Comparison of ENCODE assay signal across 8 cellular contexts in genomic region chr19:47239610-47240296, GRCh38. TPM values are rescaled to one million over a fixed set of nuclear protein-coding genes. Genes with fewer than 3 reads are reported as not detected.
DNase-seq lines count a peak whose midpoint lies in the region; ATAC-seq and TF ChIP-seq lines count a peak whose summit lies in the region.

No MANE protein-coding gene starts in this region.

- no peaks in the 10 kb centered on the region for H3K36me3 ChIP-seq in uterus

- peak overlapping the region in 1 of 2 donors; percentile 23 for H3K4me3 ChIP-seq in uterus

- no peak for TF ChIP-seq CTCF in CD4-positive, alpha-beta T cell (IDR thresholded peaks at IDR 0.05)
- TF ChIP-seq CTCF in uterus (IDR thresholded peaks at IDR 0.05), result no peak

- ATAC-seq in CD4-positive, alpha-beta T cell (ENCODE audit: poor library complexity), result peak; percentile 3
- ATAC-seq in effector memory CD8-positive, alpha-beta T cell (replicated peaks), result peak; percentile 53
- no peak for ATAC-seq in HG03521 (IDR thresholded peaks at IDR 0.05; ENCODE audit: unreplicated experiment)
- no peak for ATAC-seq in HG03460 (IDR thresholded peaks at IDR 0.05; ENCODE audit: unreplicated experiment)

- POLR2A ChIA-PET in CD4-positive, alpha-beta T cell (lab: Charles Lee), result interaction anchor here (0.9 to 3.2 kb wide), 8 partner anchors 10 to 127 kb away, joined by 3 to 32 read pairs (median 5); partner anchors contain the start of genes CCDC9 and ZC3H4

- H3K27ac Mint-ChIP-seq in CD4-positive, alpha-beta T cell, result peak overlapping the region; percentile 74
- no peak overlapping the region for H3K27ac Mint-ChIP-seq in effector memory CD8-positive, alpha-beta T cell

- no peak overlapping the region for H3K27ac ChIP-seq in CD4-positive, alpha-beta T cell (ENCODE audit: low read depth, low read length)
- H3K27ac ChIP-seq in uterus, result peak overlapping the region in 1 of 2 donors; percentile 33

- peaks cover 6% of the 10 kb centered on the region for H3K4me1 Mint-ChIP-seq in CD4-positive, alpha-beta T cell (ENCODE audit: low read depth)
- peaks cover 10 to 24% of the 10 kb centered on the region in 2 donors for H3K4me1 Mint-ChIP-seq in effector memory CD8-positive, alpha-beta T cell (ENCODE audit: low read depth in 2 of 2)

- CTCF ChIA-PET in CD4-positive, alpha-beta T cell (lab: Charles Lee), result interaction anchor here (0.9 to 2.1 kb wide), 5 partner anchors 8 to 53 kb away, joined by 3 to 8 read pairs (median 3); no protein-coding TSS in a partner anchor

- intact Hi-C loops in CD4-positive, alpha-beta T cell (cut with DNase I, micrococcal nuclease), result loop anchor here (5.0 to 10.0 kb wide), 2 partner anchors 202 to 525 kb away; partner anchors contain the start of gene PRKD2 (in 1 of the 2)
- intact Hi-C loops in uterus (cut with DNase I; ENCODE audit: low total_unique reads), result no loop called here

- peaks cover 4 to 21% of the 10 kb centered on the region in 2 donors for H3K4me1 ChIP-seq in uterus

- H3K27me3 ChIP-seq in CD4-positive, alpha-beta T cell (ENCODE audit: control insufficient read depth, insufficient read depth, low read length), result no peaks in the 10 kb centered on the region
- H3K27me3 ChIP-seq in uterus, result no peaks in the 10 kb centered on the region

- no peaks in the 10 kb centered on the region for H3K9me3 Mint-ChIP-seq in CD4-positive, alpha-beta T cell
- H3K9me3 Mint-ChIP-seq in effector memory CD8-positive, alpha-beta T cell, result no peaks in the 10 kb centered on the region

- peak in 8 of 10 experiments; percentile 43 to 66 (median 54) for DNase-seq in CD4-positive, alpha-beta T cell
- DNase-seq in NCI-H1092 (lab: John Stamatoyannopoulos, UW) (peak; percentile 57), myocyte (ENCODE audit: low read depth) (peak; percentile 80), uterus (peak; percentile 57 to 66)
- peak; percentile 46 to 54 for DNase-seq in activated CD4-positive, alpha-beta T cell treated with anti-CD3 and anti-CD28 coated beads, Interleukin-2, amount 50 U/mL, for 48 hours
- DNase-seq in effector memory CD8-positive, alpha-beta T cell, result peak; percentile 62 to 75 (median 70)

- peak overlapping the region; percentile 49 for H3K4me3 Mint-ChIP-seq in CD4-positive, alpha-beta T cell
- H3K4me3 Mint-ChIP-seq in effector memory CD8-positive, alpha-beta T cell, result peak overlapping the region in 1 of 2 donors; percentile 40

- no peaks in the 10 kb centered on the region for H3K9me3 ChIP-seq in CD4-positive, alpha-beta T cell (ENCODE audit: control insufficient read depth, low read length)
- no peaks in the 10 kb centered on the region for H3K9me3 ChIP-seq in uterus

- H3K27me3 Mint-ChIP-seq in CD4-positive, alpha-beta T cell, result no peaks in the 10 kb centered on the region
- H3K27me3 Mint-ChIP-seq in effector memory CD8-positive, alpha-beta T cell, result no peaks in the 10 kb centered on the region

- TF ChIP-seq POLR2A in uterus (IDR thresholded peaks at IDR 0.05), result no peak

- no peaks in the 10 kb centered on the region for H3K36me3 Mint-ChIP-seq in CD4-positive, alpha-beta T cell (ENCODE audit: low read depth)
- H3K36me3 Mint-ChIP-seq in effector memory CD8-positive, alpha-beta T cell (ENCODE audit: insufficient read depth), result peaks cover 6% of the 10 kb centered on the region

RNA-seq across cellular contexts. Expression of gene BBC3, which starts 8.8 kb away (rescaled TPM):
- total RNA-seq in CD4-positive, alpha-beta T cell, result 10 to 100 TPM; 39.8 to 42.1 TPM
- total RNA-seq in myocyte (13.2 and 18.0 TPM in 2 replicates), uterus (10 to 100 TPM in 1 of 4 donors, 1 to 10 TPM in 3; 3.2 to 11.1 (median 4.8) TPM)
- 21.5 TPM for polyA plus RNA-seq in myocyte (2012)

RNA-seq across cellular contexts. Expression of gene CCDC9, which starts 16.6 kb away (rescaled TPM):
- total RNA-seq in CD4-positive, alpha-beta T cell, result 10 to 100 TPM; 68.5 to 74.3 TPM
- total RNA-seq in myocyte (5.9 and 6.9 TPM in 2 replicates), uterus (10 to 100 TPM in 2 of 4 donors, 1 to 10 TPM in 2; 2.6 to 45.4 (median 8.1) TPM)
- polyA plus RNA-seq in myocyte (2012), result 24.9 TPM

RNA-seq across cellular contexts. Expression of gene INAFM1, which starts 34.9 kb away (rescaled TPM):
- 10 to 100 TPM; 16.9 to 19.3 TPM for total RNA-seq in CD4-positive, alpha-beta T cell
- total RNA-seq in myocyte, result 1.8 and 1.9 TPM in 2 replicates
- polyA plus RNA-seq in myocyte (2012), result 9.3 TPM
- 10 to 100 TPM in 2 of 4 donors, 1 to 10 TPM in 2; 2.8 to 39.5 (median 13.5) TPM for total RNA-seq in uterus

Comparison
In these comparisons a context has a peak if more than half of its experiments do, and no peak if none do; other contexts are left out.
1. ATAC-seq: peak in CD4-positive, alpha-beta T cell (single experiment) and effector memory CD8-positive, alpha-beta T cell (single experiment); none in HG03521 (single experiment) and HG03460 (single experiment).
2. Peak in every context shown above with its lines, with median percentiles within 50 percentile points of each other: DNase-seq.